In the genomic region with DNA sequence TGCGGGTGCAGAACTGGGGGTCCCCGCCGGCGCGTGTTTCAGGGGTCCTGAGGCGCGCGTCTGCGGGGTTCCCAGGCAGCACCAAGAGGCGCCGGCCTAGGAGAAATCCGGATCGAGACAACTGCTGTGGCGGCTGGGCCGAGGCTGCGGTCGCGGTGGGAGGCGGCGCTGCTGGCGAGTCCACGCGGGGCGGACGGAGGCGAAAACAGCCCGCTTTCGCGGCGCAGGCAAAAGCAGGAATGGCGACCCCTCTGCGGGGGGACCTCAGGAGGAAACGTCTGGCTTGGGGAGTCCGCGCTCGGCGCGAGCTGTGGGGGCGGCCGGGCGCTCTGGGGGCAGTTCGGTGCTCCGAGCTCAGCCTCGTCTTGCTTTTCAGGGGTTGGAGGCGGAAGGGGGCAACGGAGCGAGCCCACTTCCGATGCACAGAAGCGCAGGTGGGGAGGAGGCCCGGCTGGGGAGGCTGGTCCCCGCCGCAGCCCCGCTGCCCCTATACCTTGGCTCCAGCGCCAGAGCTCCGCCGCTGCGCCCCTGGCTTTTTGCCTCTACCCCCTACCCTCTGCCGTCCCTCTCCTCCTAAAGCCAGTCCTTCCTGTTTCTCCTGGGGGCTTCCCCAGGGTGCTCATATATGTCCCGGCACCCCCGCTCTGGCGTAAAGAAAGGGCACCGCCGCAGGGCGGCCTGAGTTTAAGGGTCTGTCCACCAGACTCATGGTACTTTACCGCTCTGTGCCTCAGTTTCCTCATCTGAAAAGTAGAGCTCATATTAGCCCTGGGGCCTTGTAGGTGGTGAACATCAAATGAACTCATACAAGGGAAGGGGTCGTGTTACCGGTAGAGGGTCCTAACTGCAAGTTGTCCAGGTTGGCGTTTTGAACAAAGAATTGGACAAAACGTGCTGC, we compare ENCODE assay signal across 8 cellular contexts.
DNase-seq lines count a peak whose midpoint lies in the region; ATAC-seq and TF ChIP-seq lines count a peak whose summit lies in the region.

No MANE protein-coding gene starts in this region.

- TF ChIP-seq CTCF in GM06990 (IDR thresholded peaks at IDR 0.05; ENCODE audit: insufficient read depth, low read length, poor library complexity, severe bottlenecking) (no peak), RWPE2 (IDR thresholded peaks at IDR 0.05; ENCODE audit: poor library complexity, severe bottlenecking) (no peak), body of pancreas (IDR thresholded peaks at IDR 0.05) (no peak)

- H3K27me3 ChIP-seq in GM06990 (replicated peaks; ENCODE audit: control insufficient read depth, insufficient read depth, low read length), result no peaks in the 10 kb centered on the region
- H3K27me3 ChIP-seq in RWPE2 (ENCODE audit: insufficient read depth, poor library complexity, severe bottlenecking), result peaks cover 13% of the 10 kb centered on the region
- H3K27me3 ChIP-seq in body of pancreas, result no peaks in the 10 kb centered on the region

- intact Hi-C loops in body of pancreas (cut with DNase I), result no loop called here

- 10 to 55% methylated on average over 13 to 68 of the region's 69 CpGs for WGBS in body of pancreas, 2 donors

- peak overlapping the region; percentile 64 for H3K4me3 ChIP-seq in GM06990 (replicated peaks; ENCODE audit: low read depth, low read length)
- peak overlapping the region; percentile 33 for H3K4me3 ChIP-seq in RWPE2 (ENCODE audit: severe bottlenecking)
- peak overlapping the region; percentile 6 to 50 for H3K4me3 ChIP-seq in body of pancreas
- peak overlapping the region; percentile 58 for H3K4me3 ChIP-seq in iPS-18c (ENCODE audit: insufficient read depth, low read depth, low read length)
- peak overlapping the region; percentile 49 to 62 (median 54) for H3K4me3 ChIP-seq in skin epidermis

- peak in 1 of 3 donors; percentile 14 for TF ChIP-seq POLR2A in body of pancreas (IDR thresholded peaks at IDR 0.05)

- H3K27ac ChIP-seq in RWPE2 (ENCODE audit: poor library complexity, severe bottlenecking), result no peak overlapping the region
- H3K27ac ChIP-seq in body of pancreas, result peak overlapping the region in 2 of 4 donors; percentile 45 to 58
- peak overlapping the region in 20 of 21 experiments; percentile 1 to 84 (median 64) for H3K27ac ChIP-seq in skin epidermis

- peak; percentile 40 for ATAC-seq in HG02642 (IDR thresholded peaks at IDR 0.05; ENCODE audit: poor library complexity, unreplicated experiment)
- peak; percentile 38 for ATAC-seq in RWPE2 (ENCODE audit: low read depth)
- ATAC-seq in body of pancreas, result peak; percentile 57
- ATAC-seq in GM18861 (IDR thresholded peaks at IDR 0.05; ENCODE audit: unreplicated experiment), result no peak

- no peaks in the 10 kb centered on the region for H3K9me3 ChIP-seq in RWPE2 (ENCODE audit: severe bottlenecking)
- no peaks in the 10 kb centered on the region for H3K9me3 ChIP-seq in body of pancreas
- H3K9me3 ChIP-seq in iPS-18c (ENCODE audit: control insufficient read depth, insufficient read depth, low read length), result no peaks in the 10 kb centered on the region

- DNase-seq in GM06990 (ENCODE audit: extremely low read depth, insufficient read length) (peak; percentile 74), RWPE2 (ENCODE audit: low spot score) (no peak), body of pancreas (peak in 1 of 4 donors; percentile 39), NAMALWA (ENCODE audit: low spot score) (no peak)

- H3K36me3 ChIP-seq in GM06990 (ENCODE audit: control insufficient read depth, insufficient read depth, low read length) (no peaks in the 10 kb centered on the region), RWPE2 (ENCODE audit: low read depth) (no peaks in the 10 kb centered on the region), body of pancreas (replicated peaks in 1 of 2; ENCODE audit: insufficient read depth in 1 of 2, low read depth in 2 of 2) (no peaks in the 10 kb centered on the region)

- H3K4me1 ChIP-seq in RWPE2 (ENCODE audit: insufficient read depth, poor library complexity, severe bottlenecking) (no peaks in the 10 kb centered on the region), body of pancreas (peaks cover 15% of the 10 kb centered on the region)
